Comparison of ENCODE assay signal across 12 cellular contexts in genomic region chr3:4757056-4757948, GRCh38.
A peak's percentile ranks its signal among the peaks of the same experiment; 100 is the strongest.
DNase-seq lines count a peak whose midpoint lies in the region; ATAC-seq and TF ChIP-seq lines count a peak whose summit lies in the region.
"Had no signal": no experiment of that assay in that cellular context is flagged by ENCODE, and none has a peak within 500 bp of the region (broad histone marks: within the 10 kb centered on the region; RNA-seq: fewer than 3 reads in every experiment).

No MANE protein-coding gene starts in this region.

- TF ChIP-seq POLR2A in GM18505 (IDR thresholded peaks at IDR 0.05; ENCODE audit: borderline replicate concordance, extremely low read depth, insufficient read depth, insufficient read length): no peak

- no peaks in the 10 kb centered on the region for H3K36me3 ChIP-seq in liver (ENCODE audit: control insufficient read depth in 4 of 4, insufficient read depth in 3 of 4, low read depth in 1 of 4, low read length in 3 of 4)

- H3K27me3 ChIP-seq in liver (ENCODE audit: control insufficient read depth in 4 of 4, insufficient read depth in 4 of 4, low read length in 3 of 4): no peaks in the 10 kb centered on the region

- peak; percentile 16 to 25 for TF ChIP-seq RAD21 in liver (IDR thresholded peaks at IDR 0.05)

- no peak for TF ChIP-seq CTCF in liver (IDR thresholded peaks at IDR 0.05; ENCODE audit: low read depth, low read length, missing input control)

- no peak overlapping the region for H3K4me3 ChIP-seq in liver (ENCODE audit: low read depth in 1 of 3, low read length in 3 of 3)

- no peaks in the 10 kb centered on the region for H3K9me3 ChIP-seq in liver (ENCODE audit: control insufficient read depth in 4 of 4, low read length in 3 of 4)

- DNase-seq in D341Med (ENCODE audit: low spot score): no peak
- DNase-seq in activated gamma-delta T cell (lab: John Stamatoyannopoulos, UW): no peak
- DNase-seq: aorta; effector CD4-positive, alpha-beta T cell; HCEC 1CT; NCI-H526 had no signal

- no peak overlapping the region for H3K9ac ChIP-seq in liver (ENCODE audit: low read depth in 1 of 2, low read length in 2 of 2)

- ATAC-seq in GM18511 (IDR thresholded peaks at IDR 0.05; ENCODE audit: unreplicated experiment) (peak; percentile 46), GM21447 (IDR thresholded peaks at IDR 0.05; ENCODE audit: unreplicated experiment) (peak; percentile 41), HG03378 (IDR thresholded peaks at IDR 0.05; ENCODE audit: unreplicated experiment) (peak; percentile 50), GM18505 (IDR thresholded peaks at IDR 0.05; ENCODE audit: unreplicated experiment) (no peak), GM21576 (IDR thresholded peaks at IDR 0.05; ENCODE audit: unreplicated experiment) (no peak)

- WGBS in liver: 77% methylated on average over 13 of the region's 13 CpGs

- peaks cover 2 to 8% (median 3%) of the 10 kb centered on the region in 4 donors for H3K4me1 ChIP-seq in liver (ENCODE audit: control insufficient read depth in 4 of 4, insufficient read depth in 4 of 4, low read length in 3 of 4)

- no peak overlapping the region for H3K27ac ChIP-seq in liver (ENCODE audit: low read depth in 1 of 2, low read length in 2 of 2)

TF ChIP-seq in liver, 16 proteins besides CTCF, POLR2A, EP300 and RAD21:
- peak in 1 of 2 donors; percentile 66 for TF ChIP-seq RXRA (IDR thresholded peaks at IDR 0.05)
- TF ChIP-seq NR2F2 (IDR thresholded peaks at IDR 0.05): no peak
- peak; percentile 18 for TF ChIP-seq REST (IDR thresholded peaks at IDR 0.05)
- TF ChIP-seq FOXA1 (IDR thresholded peaks at IDR 0.05): no peak
- TF ChIP-seq GABPA (IDR thresholded peaks at IDR 0.05 in 1 of 2, conservative IDR thresholded peaks at IDR 0.05 in 1 of 2): no peak
- peak; percentile 72 for TF ChIP-seq SP1 (IDR thresholded peaks at IDR 0.05)
- TF ChIP-seq TAF1 (conservative IDR thresholded peaks at IDR 0.05): no peak
- no peak for TF ChIP-seq ATF3 (IDR thresholded peaks at IDR 0.05)
- peak; percentile 53 for TF ChIP-seq MAX (IDR thresholded peaks at IDR 0.05)
- TF ChIP-seq YY1 (IDR thresholded peaks at IDR 0.05): peak; percentile 46
- TF ChIP-seq JUND (IDR thresholded peaks at IDR 0.05): peak in 1 of 2 donors; percentile 85
- TF ChIP-seq HNF4G (IDR thresholded peaks at IDR 0.05): peak; percentile 25
- TF ChIP-seq HNF4A (conservative IDR thresholded peaks at IDR 0.05): peak; percentile 67 to 72
- peak; percentile 35 for TF ChIP-seq ZBTB33 (IDR thresholded peaks at IDR 0.05)
- peak in 1 of 2 donors; percentile 46 for TF ChIP-seq EGR1 (IDR thresholded peaks at IDR 0.05; ENCODE audit: low read depth in 2 of 2)
- no peak for TF ChIP-seq FOXA2 (IDR thresholded peaks at IDR 0.05)
TF ChIP-seq in liver: peak in this region for 10.

Comparison
In these comparisons a context has a peak if more than half of its experiments do, and no peak if none do; other contexts are left out.
1. ATAC-seq: peak in GM18511 (single experiment), GM21447 (single experiment) and HG03378 (single experiment); none in GM18505 (single experiment) and GM21576 (single experiment).